Comparison of ENCODE assay signal across 1 cellular context in genomic region chr7:127189885-127190284, GRCh38.
TF ChIP-seq lines count a peak whose summit lies in the region.

No MANE protein-coding gene starts in this region.

TF ChIP-seq in WTC11, 78 proteins besides CTCF, POLR2A, EP300 and RAD21 (continued from another document):
- TF ChIP-seq AR (CRISPR knock-in tag; IDR thresholded peaks at IDR 0.05) (no peak), E2F1 (CRISPR knock-in tag; IDR thresholded peaks at IDR 0.05) (no peak), ZNF138 (CRISPR knock-in tag; conservative IDR thresholded peaks at IDR 0.05) (no peak), ZNF416 (CRISPR knock-in tag; IDR thresholded peaks at IDR 0.05) (no peak), GABPB1 (CRISPR knock-in tag; IDR thresholded peaks at IDR 0.05) (no peak), PRDM15 (CRISPR knock-in tag; IDR thresholded peaks at IDR 0.05) (no peak), STAT6 (CRISPR knock-in tag; conservative IDR thresholded peaks at IDR 0.05; ENCODE audit: low read depth) (no peak), TEAD4 (CRISPR knock-in tag; IDR thresholded peaks at IDR 0.05) (no peak), IRF2 (CRISPR knock-in tag; IDR thresholded peaks at IDR 0.05; ENCODE audit: borderline replicate concordance, low read depth) (no peak), FOXJ3 (CRISPR knock-in tag; IDR thresholded peaks at IDR 0.05; ENCODE audit: borderline replicate concordance) (no peak), NFE2L1 (CRISPR knock-in tag; IDR thresholded peaks at IDR 0.05) (no peak), ZBTB21 (CRISPR knock-in tag; IDR thresholded peaks at IDR 0.05; ENCODE audit: borderline replicate concordance) (no peak)
